16 cellular contexts compared by ENCODE assay signal in genomic region chr1:19764848-19765247, GRCh38. TPM values are rescaled to one million over a fixed set of nuclear protein-coding genes. Genes with fewer than 3 reads are reported as not detected.
A peak's percentile ranks its signal among the peaks of the same experiment; 100 is the strongest.
DNase-seq lines count a peak whose midpoint lies in the region; ATAC-seq, FAIRE-seq and TF ChIP-seq lines count a peak whose summit lies in the region.
"Had no signal": no experiment of that assay in that cellular context is flagged by ENCODE, and none has a peak within 500 bp of the region (broad histone marks: within the 10 kb centered on the region; RNA-seq: fewer than 3 reads in every experiment).

No MANE protein-coding gene starts in this region.

- TF ChIP-seq CTCF in HCT116 (IDR thresholded peaks at IDR 0.05 in 2 of 3, conservative IDR thresholded peaks at IDR 0.05 in 1 of 3; ENCODE audit: borderline replicate concordance in 1 of 3, insufficient read depth in 1 of 3, low read depth in 2 of 3, low read length in 2 of 3) (no peak), D721Med (IDR thresholded peaks at IDR 0.05; ENCODE audit: insufficient read depth, missing control alignments) (no peak)

- intact Hi-C loops in HCT116 (cut with micrococcal nuclease) (loop anchor here (5.0 kb wide), 1 partner anchor 117 kb away; the partner anchor contains the start of gene OTUD3), posterior vena cava (cut with DNase I) (no loop called here)

- FAIRE-seq in D721Med (lab: Jason Lieb, UNC): no peak
- FAIRE-seq: HTR-8/SVneo had no signal

- H3K4me2 ChIP-seq in HCT116 (ENCODE audit: low read length): peak overlapping the region; percentile 71

- H3K36me3 ChIP-seq in HCT116 (ENCODE audit: control insufficient read depth in 1 of 2, insufficient read depth in 2 of 2, low read length in 2 of 2): no peaks in the 10 kb centered on the region

- POLR2A ChIA-PET in HCT116 (lab: Charles Lee): no interaction called here

- no peak for TF ChIP-seq POLR2A in HCT116 (IDR thresholded peaks at IDR 0.05; ENCODE audit: borderline replicate concordance, extremely low read depth, insufficient read depth, insufficient read length)

- CTCF ChIA-PET in HCT116 (lab: Charles Lee): no interaction called here

- peaks cover 15 to 28% of the 10 kb centered on the region in 2 experiments for H3K4me1 ChIP-seq in HCT116 (ENCODE audit: control insufficient read depth in 1 of 2, insufficient read depth in 2 of 2, low read length in 2 of 2)

- peak overlapping the region; percentile 47; the same call in 1 of the 2 replicates for H3K27ac ChIP-seq in HCT116 (ENCODE audit: low read depth, low read length)
- H3K27ac ChIP-seq: BLaER1 treated with 17β-estradiol and CSF1 and Interleukin-3, amounts not matched to agents 10 nM and 100 nM; SK-N-MC had no signal

- no peak for TF ChIP-seq RAD21 in HCT116 (IDR thresholded peaks at IDR 0.05; ENCODE audit: low read depth)

- H3K27me3 ChIP-seq in HCT116 (ENCODE audit: insufficient read depth, low read length): no peaks in the 10 kb centered on the region
- H3K27me3 ChIP-seq: BLaER1 treated with 17β-estradiol and CSF1 and Interleukin-3, amounts not matched to agents 10 nM and 100 nM had no signal

- H4K20me1 ChIP-seq in HCT116 (ENCODE audit: insufficient read depth): no peaks in the 10 kb centered on the region

- DNase-seq in A172 (ENCODE audit: low spot score) (peak; percentile 57), HCT116 (ENCODE audit: low read depth, low spot score) (no peak), amniotic epithelial cell (ENCODE audit: low read depth) (peak; percentile 63), iris pigment epithelial cell (ENCODE audit: low read depth) (peak; percentile 58), COLO829 (ENCODE audit: low spot score) (no peak), D721Med (ENCODE audit: insufficient read length, low spot score) (no peak), posterior vena cava (ENCODE audit: low spot score) (no peak)
- DNase-seq: activated CD8-positive, alpha-beta T cell treated with anti-CD3 and anti-CD28 coated beads, Interleukin-2, amount 10 ng/mL, durations not matched to agents 7 days and 5 days; erythroblast; NCI-H1092 treated with DMSO at 0.1 percent for 48 hours had no signal

- H3K79me2 ChIP-seq in HCT116 (ENCODE audit: insufficient read depth, low read length): no peaks in the 10 kb centered on the region

- BruUV-seq in HCT116 (replicated peaks; lab: Mats Ljungman, UMichigan): no TSS peak

- no peak for ATAC-seq in HCT116
- ATAC-seq in GM21825 (IDR thresholded peaks at IDR 0.05; ENCODE audit: unreplicated experiment): no peak
- ATAC-seq: activated CD8-positive, alpha-beta T cell treated with anti-CD3 and anti-CD28 coated beads, Interleukin-2, amount 10 ng/mL, durations not matched to agents 7 days and 5 days had no signal

- H3K9me2 ChIP-seq in HCT116 (ENCODE audit: insufficient read depth): no peaks in the 10 kb centered on the region; the same call in 1 of the 2 replicates

- 0 out of 2 replicates have a peak overlapping the region, but pooled peaks have one; percentile 18 for H3K9ac ChIP-seq in HCT116 (ENCODE audit: low read length)
- H3K9ac ChIP-seq: BLaER1 treated with 17β-estradiol and CSF1 and Interleukin-3, amounts not matched to agents 10 nM and 100 nM had no signal

- no peak overlapping the region for H2AFZ ChIP-seq in HCT116 (ENCODE audit: low read depth, low read length, poor library complexity, severe bottlenecking)

- H3K9me3 ChIP-seq in HCT116 (ENCODE audit: control insufficient read depth in 1 of 2, insufficient read depth in 1 of 2, low read depth in 1 of 2, low read length in 2 of 2): no peaks in the 10 kb centered on the region
- H3K9me3 ChIP-seq: BLaER1 treated with 17β-estradiol and CSF1 and Interleukin-3, amounts not matched to agents 10 nM and 100 nM had no signal

- RAD21 ChIA-PET in HCT116 (lab: Charles Lee; ENCODE audit: low non-redundant PET in 1 of 2, low total read pairs in 2 of 2, uncharacterized antibody in 2 of 2, unreplicated experiment in 2 of 2): no interaction called here

- H3K4me3 ChIP-seq in HCT116 (replicated peaks in 1 of 2; ENCODE audit: low read depth in 1 of 2, low read length in 2 of 2): no peak overlapping the region
- H3K4me3 ChIP-seq: BLaER1 treated with 17β-estradiol and CSF1 and Interleukin-3, amounts not matched to agents 10 nM and 100 nM; SK-N-MC; skin epidermis had no signal

TF ChIP-seq in HCT116, 20 proteins besides CTCF, POLR2A, EP300 and RAD21:
- TF ChIP-seq, protein P1, sequence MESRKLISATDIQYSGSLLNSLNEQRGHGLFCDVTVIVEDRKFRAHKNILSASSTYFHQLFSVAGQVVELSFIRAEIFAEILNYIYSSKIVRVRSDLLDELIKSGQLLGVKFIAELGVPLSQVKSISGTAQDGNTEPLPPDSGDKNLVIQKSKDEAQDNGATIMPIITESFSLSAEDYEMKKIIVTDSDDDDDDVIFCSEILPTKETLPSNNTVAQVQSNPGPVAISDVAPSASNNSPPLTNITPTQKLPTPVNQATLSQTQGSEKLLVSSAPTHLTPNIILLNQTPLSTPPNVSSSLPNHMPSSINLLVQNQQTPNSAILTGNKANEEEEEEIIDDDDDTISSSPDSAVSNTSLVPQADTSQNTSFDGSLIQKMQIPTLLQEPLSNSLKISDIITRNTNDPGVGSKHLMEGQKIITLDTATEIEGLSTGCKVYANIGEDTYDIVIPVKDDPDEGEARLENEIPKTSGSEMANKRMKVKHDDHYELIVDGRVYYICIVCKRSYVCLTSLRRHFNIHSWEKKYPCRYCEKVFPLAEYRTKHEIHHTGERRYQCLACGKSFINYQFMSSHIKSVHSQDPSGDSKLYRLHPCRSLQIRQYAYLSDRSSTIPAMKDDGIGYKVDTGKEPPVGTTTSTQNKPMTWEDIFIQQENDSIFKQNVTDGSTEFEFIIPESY (IDR thresholded peaks at IDR 0.05; ENCODE audit: extremely low read depth, insufficient replicate concordance, low read length): no peak
- TF ChIP-seq CBX3 (IDR thresholded peaks at IDR 0.05; ENCODE audit: low read depth): no peak
- TF ChIP-seq ELF1 (IDR thresholded peaks at IDR 0.05; ENCODE audit: borderline replicate concordance, low read depth): no peak
- TF ChIP-seq EZH2 (IDR thresholded peaks at IDR 0.05): no peak
- TF ChIP-seq, protein P2, sequence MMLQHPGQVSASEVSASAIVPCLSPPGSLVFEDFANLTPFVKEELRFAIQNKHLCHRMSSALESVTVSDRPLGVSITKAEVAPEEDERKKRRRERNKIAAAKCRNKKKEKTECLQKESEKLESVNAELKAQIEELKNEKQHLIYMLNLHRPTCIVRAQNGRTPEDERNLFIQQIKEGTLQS (IDR thresholded peaks at IDR 0.05): no peak
- TF ChIP-seq REST (IDR thresholded peaks at IDR 0.05; ENCODE audit: low read depth): no peak
- TF ChIP-seq YY1 (IDR thresholded peaks at IDR 0.05; ENCODE audit: extremely low read depth, insufficient replicate concordance, low read depth, low read length): no peak
- TF ChIP-seq, protein P3, sequence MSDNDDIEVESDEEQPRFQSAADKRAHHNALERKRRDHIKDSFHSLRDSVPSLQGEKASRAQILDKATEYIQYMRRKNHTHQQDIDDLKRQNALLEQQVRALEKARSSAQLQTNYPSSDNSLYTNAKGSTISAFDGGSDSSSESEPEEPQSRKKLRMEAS (IDR thresholded peaks at IDR 0.05): no peak
- no peak for TF ChIP-seq ZNF274 (IDR thresholded peaks at IDR 0.05; ENCODE audit: low read depth, low read length)
- no peak for TF ChIP-seq JUND (IDR thresholded peaks at IDR 0.05)
- no peak for TF ChIP-seq SIN3A (IDR thresholded peaks at IDR 0.05; ENCODE audit: low read depth)
- no peak for TF ChIP-seq SP1 (IDR thresholded peaks at IDR 0.05; ENCODE audit: low read depth)
- no peak for TF ChIP-seq EZH2phosphoT487 (IDR thresholded peaks at IDR 0.05; ENCODE audit: borderline replicate concordance)
- TF ChIP-seq FOSL1 (IDR thresholded peaks at IDR 0.05; ENCODE audit: low read depth): no peak

RNA-seq across cellular contexts. Expression of gene TMCO4, which starts 34.9 kb away (rescaled TPM):
- total RNA-seq in A172 (2014; rRNA removed; shearing (Covaris generic)): 4.0 and 12.6 TPM in 2 replicates
- total RNA-seq in HCT116 (2021; ENCODE audit: unreplicated experiment) (12.7 TPM), posterior vena cava (10 to 100 TPM; 12.3 to 13.2 TPM)
- polyA plus RNA-seq in HCT116 (2012): 13.1 and 13.8 TPM in 2 replicates

RNA-seq across cellular contexts. Expression of gene RNF186, which starts 50.2 kb away (rescaled TPM):
- total RNA-seq in A172 (2014; rRNA removed; shearing (Covaris generic)): not detected in 2 replicates
- total RNA-seq in HCT116 (2021; ENCODE audit: unreplicated experiment) (not detected), posterior vena cava (not detected)
- not detected in 2 replicates for polyA plus RNA-seq in HCT116 (2012)
- total RNA-seq: activated CD8-positive, alpha-beta T cell treated with anti-CD3 and anti-CD28 coated beads, Interleukin-2, amount 10 ng/mL, durations not matched to agents 7 days and 5 days; myocyte had no signal

Comparison
In these comparisons a context has a peak if more than half of its experiments do, and no peak if none do; other contexts are left out.
1. DNase-seq: peak in A172 (single experiment), amniotic epithelial cell (single experiment) and iris pigment epithelial cell (single experiment); none in HCT116 (single experiment), COLO829 (single experiment), D721Med (single experiment) and posterior vena cava (single experiment).